Comparison of ENCODE assay signal across 20 cellular contexts in the genomic region with DNA sequence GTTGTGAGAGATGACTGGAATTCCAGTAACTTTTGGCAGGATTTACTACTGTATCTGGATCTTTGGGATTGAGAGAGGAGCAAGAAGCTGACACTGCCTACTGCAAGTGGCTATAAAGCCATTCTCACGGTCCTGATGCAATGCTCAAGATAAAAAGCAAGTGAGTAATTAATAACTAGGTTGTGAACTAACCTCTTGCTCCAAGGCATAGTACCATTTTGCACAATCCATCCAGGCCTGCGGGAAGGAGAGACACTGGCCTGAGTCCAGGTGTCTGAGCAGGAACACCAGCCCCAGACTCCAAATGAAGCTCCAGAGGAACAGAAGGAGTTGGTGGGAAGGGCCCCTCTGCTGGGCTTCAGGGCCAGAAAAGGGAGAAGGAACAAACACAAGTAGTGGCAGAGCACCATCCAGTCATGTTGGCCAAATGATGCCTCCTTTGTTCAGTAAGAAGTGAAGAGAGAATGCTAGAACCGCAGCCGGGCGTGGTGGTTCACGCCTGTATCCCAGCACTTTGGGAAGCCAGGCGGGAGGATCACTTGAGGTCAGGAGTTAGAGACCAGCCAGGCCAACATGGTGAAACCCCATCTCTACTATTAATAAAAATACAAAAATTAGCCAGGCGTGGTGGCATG. TPM values are rescaled to one million over a fixed set of nuclear protein-coding genes. Genes with fewer than 3 reads are reported as not detected.
A peak's percentile ranks its signal among the peaks of the same experiment; 100 is the strongest.
DNase-seq lines count a peak whose midpoint lies in the region; ATAC-seq, FAIRE-seq and TF ChIP-seq lines count a peak whose summit lies in the region.
"Had no signal": no experiment of that assay in that cellular context is flagged by ENCODE, and none has a peak within 500 bp of the region (broad histone marks: within the 10 kb centered on the region; RNA-seq: fewer than 3 reads in every experiment).

No MANE protein-coding gene starts in this region.

- WGBS in K562 (ENCODE audit: insufficient coverage, low coverage, missing lambda C conversion rate) = 19% methylated on average over 8 of the region's 8 CpGs
- WGBS in right lobe of liver (ENCODE audit: insufficient coverage, low coverage, low lambda C conversion rate, missing lambda C conversion rate) = 27% methylated on average over 3 of the region's 8 CpGs

- H3F3A ChIP-seq in PC-9 (ENCODE audit: insufficient read depth, low read depth) = peaks cover 23% of the 10 kb centered on the region; the same call in 1 of the 2 replicates

- ATAC-seq in K562 (no peak), right lobe of liver (peak; percentile 59 to 88 (median 65)), omental fat pad (ENCODE audit: low FRiP score) (no peak), HG02870 (IDR thresholded peaks at IDR 0.05; ENCODE audit: unreplicated experiment) (no peak)
- ATAC-seq: HCT116 had no signal

- POLR2A ChIA-PET in PC-9 (lab: Charles Lee; ENCODE audit: unreplicated experiment) (no interaction called here), K562 (lab: Yijun Ruan, JAX) (interaction anchor here (0.9 to 1.3 kb wide), 2 partner anchors 10 kb away, joined by 4 read pairs; a partner anchor contains a TSS)

- no peak overlapping the region for H3K4me3 ChIP-seq in PC-9
- no peak overlapping the region for H3K4me3 ChIP-seq in K562
- H3K4me3 ChIP-seq in right lobe of liver = no peak overlapping the region
- H3K4me3 ChIP-seq: BLaER1 treated with 17β-estradiol and CSF1 and Interleukin-3, amounts not matched to agents 10 nM and 100 nM; GM23338 had no signal

- H3K27me3 ChIP-seq in PC-9 (ENCODE audit: insufficient read depth, low read depth) (no peaks in the 10 kb centered on the region), K562 (ENCODE audit: control insufficient read depth in 2 of 2, insufficient read depth in 2 of 2, low read length in 2 of 2) (peaks cover 18 to 20% of the 10 kb centered on the region in 2 experiments; a peak in 4 of 5 replicates), right lobe of liver (no peaks in the 10 kb centered on the region)
- H3K27me3 ChIP-seq: BLaER1 treated with 17β-estradiol and CSF1 and Interleukin-3, amounts not matched to agents 10 nM and 100 nM had no signal

- H3K9me1 ChIP-seq in K562 (ENCODE audit: control insufficient read depth, insufficient read depth, low read length) = no peaks in the 10 kb centered on the region

- H3K4me2 ChIP-seq in PC-9 (peak overlapping the region; percentile 25; the same call in 1 of the 2 replicates), K562 (ENCODE audit: insufficient read depth, low read length) (no peak overlapping the region)
- H3K4me2 ChIP-seq: BLaER1 treated with 17β-estradiol and CSF1 and Interleukin-3, amounts not matched to agents 10 nM and 100 nM; GM23338 had no signal

- TF ChIP-seq POLR2A in K562 (conservative IDR thresholded peaks at IDR 0.05) (no peak), right lobe of liver (IDR thresholded peaks at IDR 0.05) (no peak)

- no peaks in the 10 kb centered on the region for H3K79me2 ChIP-seq in PC-9 (ENCODE audit: low read depth)
- H3K79me2 ChIP-seq in K562 (ENCODE audit: control insufficient read depth, insufficient read depth, low read length) = no peaks in the 10 kb centered on the region

- no peaks in the 10 kb centered on the region for H3K9me2 ChIP-seq in PC-9 (ENCODE audit: insufficient read depth)

- H3K9me3 ChIP-seq in PC-9 (ENCODE audit: insufficient read depth, low read depth) (no peaks in the 10 kb centered on the region), K562 (replicated peaks; ENCODE audit: control insufficient read depth, insufficient read depth, low read depth, low read length) (no peaks in the 10 kb centered on the region), right lobe of liver (no peaks in the 10 kb centered on the region)
- H3K9me3 ChIP-seq: BLaER1 treated with 17β-estradiol and CSF1 and Interleukin-3, amounts not matched to agents 10 nM and 100 nM had no signal

- H3K36me3 ChIP-seq in PC-9 (ENCODE audit: low read depth) (no peaks in the 10 kb centered on the region), K562 (ENCODE audit: control insufficient read depth, insufficient read depth, low read length) (no peaks in the 10 kb centered on the region), right lobe of liver (no peaks in the 10 kb centered on the region)
- H3K36me3 ChIP-seq: BLaER1 treated with 17β-estradiol and CSF1 and Interleukin-3, amounts not matched to agents 10 nM and 100 nM had no signal

- in situ Hi-C loops in K562 (cut with MboI) = no loop called here

- DNase-seq in PC-9 (peak in 1 of 2 experiments; percentile 71), K562 (ENCODE audit: extremely low read depth in 1 of 4, low spot score in 3 of 4) (no peak), right lobe of liver (no peak), renal cortical epithelial cell (ENCODE audit: low read depth) (peak; percentile 74), omental fat pad (ENCODE audit: low spot score) (no peak)
- no peak for DNase-seq in stimulated activated CD4-positive, alpha-beta T cell treated with anti-CD3 and anti-CD28 coated beads, Interleukin-1b, Interleukin-23, amount 100 ng/mL, for 48 hours
- DNase-seq: CD8-positive, alpha-beta memory T cell; DMS53; KG1; MV-4-11; NCI-H1694 treated with DMSO at 0.1 percent for 48 hours; NCI-H510A; NCI-H774 had no signal

- TF ChIP-seq CTCF in PC-9 (conservative IDR thresholded peaks at IDR 0.05) (no peak), K562 (IDR thresholded peaks at IDR 0.05 in 2 of 3, conservative IDR thresholded peaks at IDR 0.05 in 1 of 3; ENCODE audit: insufficient read depth in 2 of 3, low read depth in 1 of 3, low read length in 3 of 3) (no peak), right lobe of liver (IDR thresholded peaks at IDR 0.05) (no peak), omental fat pad (IDR thresholded peaks at IDR 0.05) (no peak)

- peaks cover 23% of the 10 kb centered on the region for H3K4me1 ChIP-seq in PC-9 (replicated peaks; ENCODE audit: insufficient read depth)
- H3K4me1 ChIP-seq in K562 (replicated peaks in 1 of 2; ENCODE audit: control insufficient read depth in 2 of 2, insufficient read depth in 2 of 2, low read length in 2 of 2) = peaks cover 4 to 6% of the 10 kb centered on the region in 2 experiments; a peak in 3 of 5 replicates
- H3K4me1 ChIP-seq in right lobe of liver = peaks cover 0 to 13% (median 1%) of the 10 kb centered on the region in 4 donors

- intact Hi-C loops in PC-9 (cut with micrococcal nuclease; ENCODE audit: unreplicated experiment) (no loop called here), K562 (cut with micrococcal nuclease) (no loop called here), right lobe of liver (cut with DNase I) (no loop called here)

- no peak overlapping the region for H3K9ac ChIP-seq in K562 (ENCODE audit: insufficient read depth in 1 of 2, low read depth in 2 of 2, low read length in 2 of 2)
- H3K9ac ChIP-seq: BLaER1 treated with 17β-estradiol and CSF1 and Interleukin-3, amounts not matched to agents 10 nM and 100 nM had no signal

- CTCF ChIA-PET in PC-9 (lab: Charles Lee) (no interaction called here), K562 (lab: Yijun Ruan, JAX; ENCODE audit: low intra/inter-chr PET ratio) (no interaction called here)

- no TSS peak for BruUV-seq in PC-9 (replicated peaks; lab: Mats Ljungman, UMichigan)
- no TSS peak for BruUV-seq in K562 (replicated peaks; lab: Mats Ljungman, UMichigan)

- peak overlapping the region; percentile 45; the same call in 1 of the 2 replicates for H3K27ac ChIP-seq in PC-9
- H3K27ac ChIP-seq in K562 (ENCODE audit: extremely low read depth, low read depth, low read length) = no peak overlapping the region
- H3K27ac ChIP-seq in right lobe of liver = no peak overlapping the region
- H3K27ac ChIP-seq: BLaER1 treated with 17β-estradiol and CSF1 and Interleukin-3, amounts not matched to agents 10 nM and 100 nM; RWPE1 had no signal

- FAIRE-seq in K562 (lab: Jason Lieb, UNC) = peak; percentile 11
- FAIRE-seq: GM12892, GM18507 had no signal

- H4K20me1 ChIP-seq in PC-9 (ENCODE audit: insufficient read depth) = no peaks in the 10 kb centered on the region
- H4K20me1 ChIP-seq in K562 (replicated peaks; ENCODE audit: control insufficient read depth, insufficient read depth, low read length) = no peaks in the 10 kb centered on the region

- TF ChIP-seq RAD21 in K562 (CRISPR knock-in tag; conservative IDR thresholded peaks at IDR 0.05 in 1 of 2, IDR thresholded peaks at IDR 0.05 in 1 of 2) = no peak

- no peak for TF ChIP-seq EP300 in K562 (IDR thresholded peaks at IDR 0.05; ENCODE audit: low read length)

- no peak overlapping the region for H2AFZ ChIP-seq in PC-9
- no peak overlapping the region for H2AFZ ChIP-seq in K562 (ENCODE audit: low read depth, low read length)
- H2AFZ ChIP-seq: GM23338 had no signal

RNA-seq across cellular contexts. Expression of a gene that starts 9.9 kb away (rescaled TPM):
- total RNA-seq in PC-9 (2021) (15.2 and 19.9 TPM in 2 replicates), K562 (2014; rRNA removed) (1.5 and 2.8 TPM in 2 replicates), K562 (2014; rRNA removed; fragmentation: Illumina TruSeq; extraction: Trizol) (0.87 and 1.1 TPM in 2 replicates), K562 (2015; rRNA removed; fragmentation: Illumina TruSeq; extraction: Trizol) (0.60 and 0.83 TPM in 2 replicates), K562 (2021) (2.5 and 3.0 TPM in 2 replicates), right lobe of liver (10 to 100 TPM in 2 of 6 experiments, 1 to 10 TPM in 4; 6.9 to 27.0 (median 7.9) TPM), renal cortical epithelial cell (5.6 and 5.9 TPM in 2 replicates), omental fat pad (1 to 10 TPM; 1.6 to 2.4 (median 2.1) TPM)
- total RNA-seq in K562 (2011; cell fraction: chromatin; rRNA removed; ENCODE audit: low replicate concordance) = 7.0 and 13.6 TPM in 2 replicates
- 10.5 and 12.5 TPM in 2 replicates for total RNA-seq in K562 (2011; cell fraction: nucleolus; rRNA removed)
- 8.7 and 12.1 TPM in 2 replicates for total RNA-seq in K562 (2011; cell fraction: nucleoplasm; rRNA removed)
- polyA plus RNA-seq in K562 (2011; rRNA removed) (3.3 and 3.5 TPM in 2 replicates), K562 (2014; fragmentation: Illumina TruSeq; extraction: Trizol) (1.3 and 1.7 TPM in 2 replicates), K562 (2014; fragmentation: Nextera tagmentation; extraction: Ambion mirVana) (under 1 TPM; 0.06 to 0.10 TPM), K562 (2014; rRNA removed) (2.4 TPM in 2 replicates)
- polyA plus RNA-seq in K562 (2011; cell fraction: cytosol; rRNA removed) = 2.7 and 5.8 TPM in 2 replicates
- polyA plus RNA-seq in K562 (2011; cell fraction: nucleus; rRNA removed) = 11.2 and 15.9 TPM in 2 replicates
- polyA plus RNA-seq in K562 (2012) = 1.4 and 4.0 TPM in 2 replicates
- polyA minus RNA-seq in K562 (2011; rRNA and poly(A)+ RNA removed) = 0.84 and 1.5 TPM in 2 replicates
- 1.3 and 1.8 TPM in 2 replicates for polyA minus RNA-seq in K562 (2011; cell fraction: cytosol; rRNA and poly(A)+ RNA removed)
- polyA minus RNA-seq in K562 (2011; cell fraction: nucleus; rRNA and poly(A)+ RNA removed) = 2.4 and 2.8 TPM in 2 replicates
- polyA plus RNA-seq: CD8-positive, alpha-beta memory T cell had no signal

RNA-seq across cellular contexts. Expression of a gene that starts 58.4 kb away (rescaled TPM):
- 40.3 and 48.1 TPM in 2 replicates for total RNA-seq in PC-9 (2021)
- 16.6 and 43.3 TPM in 2 replicates for total RNA-seq in K562 (2011; cell fraction: chromatin; rRNA removed; ENCODE audit: low replicate concordance)
- total RNA-seq in K562 (2011; cell fraction: nucleolus; rRNA removed) = 7.7 and 10.5 TPM in 2 replicates
- total RNA-seq in K562 (2011; cell fraction: nucleoplasm; rRNA removed) = 22.9 and 45.5 TPM in 2 replicates
- 4.2 and 7.4 TPM in 2 replicates for total RNA-seq in K562 (2014; rRNA removed)
- total RNA-seq in K562 (2014; rRNA removed; fragmentation: Illumina TruSeq; extraction: Trizol) = 15.3 and 18.5 TPM in 2 replicates
- 12.4 and 13.8 TPM in 2 replicates for total RNA-seq in K562 (2015; rRNA removed; fragmentation: Illumina TruSeq; extraction: Trizol)
- 21.7 and 22.2 TPM in 2 replicates for total RNA-seq in K562 (2021)
- polyA plus RNA-seq in K562 (2011; rRNA removed) = 9.2 and 12.9 TPM in 2 replicates
- 2.3 and 6.5 TPM in 2 replicates for polyA plus RNA-seq in K562 (2011; cell fraction: cytosol; rRNA removed)
- polyA plus RNA-seq in K562 (2011; cell fraction: nucleus; rRNA removed) = 15.1 and 25.1 TPM in 2 replicates
- polyA plus RNA-seq in K562 (2012) = 5.2 and 7.9 TPM in 2 replicates
- 8.9 and 12.9 TPM in 2 replicates for polyA plus RNA-seq in K562 (2014; fragmentation: Illumina TruSeq; extraction: Trizol)
- 1 to 10 TPM; 2.0 to 3.1 TPM for polyA plus RNA-seq in K562 (2014; fragmentation: Nextera tagmentation; extraction: Ambion mirVana)
- polyA plus RNA-seq in K562 (2014; rRNA removed) = 7.0 and 7.3 TPM in 2 replicates
- 9.9 and 16.0 TPM in 2 replicates for polyA minus RNA-seq in K562 (2011; rRNA and poly(A)+ RNA removed)
- 5.3 and 11.2 TPM in 2 replicates for polyA minus RNA-seq in K562 (2011; cell fraction: cytosol; rRNA and poly(A)+ RNA removed)
- polyA minus RNA-seq in K562 (2011; cell fraction: nucleus; rRNA and poly(A)+ RNA removed) = 7.0 and 15.4 TPM in 2 replicates
- total RNA-seq in right lobe of liver = 10 to 100 TPM; 15.1 to 39.2 (median 26.9) TPM
- total RNA-seq in renal cortical epithelial cell = 17.4 and 26.9 TPM in 2 replicates
- 10 to 100 TPM; 20.7 to 37.5 (median 27.8) TPM for total RNA-seq in omental fat pad

RNA-seq across cellular contexts. Expression of a gene that starts 59.7 kb away (rescaled TPM):
- total RNA-seq in PC-9 (2021) = 273 and 319 TPM in 2 replicates
- 27.6 and 204 TPM in 2 replicates for total RNA-seq in K562 (2011; cell fraction: chromatin; rRNA removed; ENCODE audit: low replicate concordance)
- 10.8 and 27.2 TPM in 2 replicates for total RNA-seq in K562 (2011; cell fraction: nucleolus; rRNA removed)
- total RNA-seq in K562 (2011; cell fraction: nucleoplasm; rRNA removed) = 57.1 and 92.6 TPM in 2 replicates
- 81.9 and 87.5 TPM in 2 replicates for total RNA-seq in K562 (2014; rRNA removed)
- 232 and 280 TPM in 2 replicates for total RNA-seq in K562 (2014; rRNA removed; fragmentation: Illumina TruSeq; extraction: Trizol)
- 236 and 244 TPM in 2 replicates for total RNA-seq in K562 (2015; rRNA removed; fragmentation: Illumina TruSeq; extraction: Trizol)
- 201 and 216 TPM in 2 replicates for total RNA-seq in K562 (2021)
- polyA plus RNA-seq in K562 (2011; rRNA removed) = 117 and 149 TPM in 2 replicates
- 32.1 and 83.7 TPM in 2 replicates for polyA plus RNA-seq in K562 (2011; cell fraction: cytosol; rRNA removed)
- 19.9 and 37.5 TPM in 2 replicates for polyA plus RNA-seq in K562 (2011; cell fraction: nucleus; rRNA removed)
- 80.3 and 120 TPM in 2 replicates for polyA plus RNA-seq in K562 (2012)
- polyA plus RNA-seq in K562 (2014; fragmentation: Illumina TruSeq; extraction: Trizol) = 167 and 177 TPM in 2 replicates
- polyA plus RNA-seq in K562 (2014; fragmentation: Nextera tagmentation; extraction: Ambion mirVana) = 10 to 100 TPM; 66.7 to 83.4 TPM
- polyA plus RNA-seq in K562 (2014; rRNA removed) = 94.4 and 95.1 TPM in 2 replicates
- polyA minus RNA-seq in K562 (2011; rRNA and poly(A)+ RNA removed) = 303 and 322 TPM in 2 replicates
- 85.8 and 115 TPM in 2 replicates for polyA minus RNA-seq in K562 (2011; cell fraction: cytosol; rRNA and poly(A)+ RNA removed)
- polyA minus RNA-seq in K562 (2011; cell fraction: nucleus; rRNA and poly(A)+ RNA removed) = 23.7 and 70.9 TPM in 2 replicates
- 10 to 100 TPM; 32.8 to 91.1 (median 68.6) TPM for total RNA-seq in right lobe of liver
- 120 and 123 TPM in 2 replicates for total RNA-seq in renal cortical epithelial cell
- total RNA-seq in omental fat pad = 10 to 100 TPM; 54.8 to 84.8 (median 71.2) TPM

Comparison
In these comparisons a context has a peak if more than half of its experiments do, and no peak if none do; other contexts are left out.
1. ATAC-seq: peak in right lobe of liver (4 of 4); none in K562 (single experiment), omental fat pad (single experiment) and HG02870 (single experiment).